In genomic region chr4:184255361-184255760, GRCh38 we compare ENCODE assay signal across 24 cellular contexts. TPM values are rescaled to one million over a fixed set of nuclear protein-coding genes. Genes with fewer than 3 reads are reported as not detected.
DNase-seq lines count a peak whose midpoint lies in the region; ATAC-seq, FAIRE-seq and TF ChIP-seq lines count a peak whose summit lies in the region.
"Had no signal": no experiment of that assay in that cellular context is flagged by ENCODE, and none has a peak within 500 bp of the region (broad histone marks: within the 10 kb centered on the region; RNA-seq: fewer than 3 reads in every experiment).

No MANE protein-coding gene starts in this region.

- H3K4me2 ChIP-seq in HepG2 (ENCODE audit: low read depth, low read length) (no peak overlapping the region), OCI-LY7 (ENCODE audit: low read length) (no peak overlapping the region)

- H4K20me1 ChIP-seq in HepG2 (ENCODE audit: insufficient read depth, low read length) (no peaks in the 10 kb centered on the region), OCI-LY7 (ENCODE audit: insufficient read depth, low read length) (no peaks in the 10 kb centered on the region)

- H3K27ac ChIP-seq in HepG2 (ENCODE audit: extremely low read length, insufficient read depth, low read length) (no peak overlapping the region), right lobe of liver (no peak overlapping the region), OCI-LY7 (ENCODE audit: low read depth, low read length, poor library complexity, severe bottlenecking) (no peak overlapping the region)
- H3K27ac ChIP-seq: coronary artery, lower lobe of right lung, psoas muscle, transverse colon had no signal

- CTCF ChIA-PET in HepG2 (lab: Yijun Ruan, JAX; ENCODE audit: low intra/inter-chr PET ratio, low total read pairs), result no interaction called here
- CTCF ChIA-PET in OCI-LY7 (lab: Charles Lee; ENCODE audit: unreplicated experiment), result no interaction called here

- TF ChIP-seq RAD21 in HepG2 (CRISPR knock-in tag; IDR thresholded peaks at IDR 0.05), result no peak

- no peak overlapping the region for H2AFZ ChIP-seq in HepG2 (ENCODE audit: low read length)
- peak overlapping the region; percentile 62 for H2AFZ ChIP-seq in neuron (ENCODE audit: low read depth, low read length)
- H2AFZ ChIP-seq in OCI-LY7 (ENCODE audit: low read length), result no peak overlapping the region

- intact Hi-C loops in HepG2 (cut with micrococcal nuclease; ENCODE audit: unreplicated experiment), result no loop called here
- intact Hi-C loops in right lobe of liver (cut with DNase I), result loop anchor here in 1 of 2 donors (10.0 kb wide), 1 partner anchor 91 kb away; no protein-coding TSS in a partner anchor
- intact Hi-C loops in head of caudate nucleus (cut with DNase I), result no loop called here
- intact Hi-C loops in OCI-LY7 (cut with micrococcal nuclease; ENCODE audit: unreplicated experiment), result no loop called here

- WGBS in HepG2 (ENCODE audit: low lambda C conversion rate), result no CpG with 5 or more reads among the region's 4 CpGs
- whole genome bisulfite sequencing in right lobe of liver (ENCODE audit: insufficient coverage, low coverage, low lambda C conversion rate, missing lambda C conversion rate), result no CpG with 5 or more reads among the region's 4 CpGs

- in situ Hi-C loops in HepG2 (cut with HindIII; ENCODE audit: extremely low pct_ligation_motif_present, low pct_unique_long_range_greater_than_20kb), result no loop called here

- H3K79me2 ChIP-seq in HepG2 (ENCODE audit: insufficient read depth, low read length) (no peaks in the 10 kb centered on the region), OCI-LY7 (ENCODE audit: insufficient read depth, low read depth, low read length) (no peaks in the 10 kb centered on the region)

- H3K9me2 ChIP-seq in OCI-LY7 (ENCODE audit: insufficient read depth, low read length), result no peaks in the 10 kb centered on the region

- H3K36me3 ChIP-seq in HepG2 (replicated peaks in 1 of 2; ENCODE audit: control insufficient read depth in 1 of 2, insufficient read depth in 2 of 2, low read length in 2 of 2) (no peaks in the 10 kb centered on the region), right lobe of liver (no peaks in the 10 kb centered on the region), neuron (ENCODE audit: insufficient read depth, low read length) (no peaks in the 10 kb centered on the region), OCI-LY7 (ENCODE audit: insufficient read depth, low read length) (no peaks in the 10 kb centered on the region)
- H3K36me3 ChIP-seq: lower lobe of right lung, transverse colon had no signal

- DNase-seq in HepG2 (ENCODE audit: low spot score) (no peak), right lobe of liver (no peak), head of caudate nucleus (peak; percentile 14 to 84 (median 62)), DMS153 (lab: John Stamatoyannopoulos, UW) (no peak), OCI-LY7 (ENCODE audit: low spot score) (no peak)
- DNase-seq: ACHN; activated CD4-positive, alpha-beta T cell treated with anti-CD3 and anti-CD28 coated beads, Interleukin-2, amount 10 ng/mL, durations not matched to agents 7 days and 5 days; activated naive CD4-positive, alpha-beta T cell treated with Interleukin-2 at 50 U/mL for 16 hours; activated T-cell treated with anti-CD3 and anti-CD28 coated beads for 4 hours; CD4-positive, CD25-positive, alpha-beta regulatory T cell; DMS79 treated with DMSO at 0.1 percent for 48 hours; GOT3; lower lobe of right lung; psoas muscle; stimulated activated CD4-positive, alpha-beta T cell treated with anti-CD3 and anti-CD28 coated beads, Interleukin-12 subunit alpha, Interleukin-12 subunit beta, amount 100 ng/mL, for 4 hours; transverse colon had no signal

- H3K27me3 ChIP-seq in HepG2 (ENCODE audit: control insufficient read depth in 1 of 2, insufficient read depth in 2 of 2, low read length in 2 of 2) (peaks cover 3 to 18% of the 10 kb centered on the region in 2 experiments; a peak in 2 of 5 replicates), right lobe of liver (no peaks in the 10 kb centered on the region), neuron (ENCODE audit: insufficient read depth, low read length) (no peaks in the 10 kb centered on the region)
- H3K27me3 ChIP-seq: transverse colon had no signal

- peak; percentile 60 for ATAC-seq in HepG2
- ATAC-seq in right lobe of liver, result no peak
- no peak for ATAC-seq in GM21825 (IDR thresholded peaks at IDR 0.05; ENCODE audit: unreplicated experiment)
- ATAC-seq in GM18861 (IDR thresholded peaks at IDR 0.05; ENCODE audit: unreplicated experiment), result no peak
- ATAC-seq: lower lobe of right lung; psoas muscle; stimulated activated effector memory CD8-positive, alpha-beta T cell treated with anti-CD3 and anti-CD28 coated beads, Interleukin-12 subunit alpha, Interleukin-12 subunit beta, amount 100 ng/mL, for 72 hours had no signal

- BruUV-seq in HepG2 (replicated peaks; lab: Mats Ljungman, UMichigan) (no TSS peak), OCI-LY7 (replicated peaks; lab: Mats Ljungman, UMichigan) (no TSS peak)

- FAIRE-seq in HepG2 (lab: Jason Lieb, UNC), result no peak
- FAIRE-seq: RCC 7860 had no signal

- no peaks in the 10 kb centered on the region for H3K9me3 ChIP-seq in HepG2 (ENCODE audit: low read length)
- no peaks in the 10 kb centered on the region for H3K9me3 ChIP-seq in right lobe of liver
- no peaks in the 10 kb centered on the region for H3K9me3 ChIP-seq in neuron (ENCODE audit: low read length)
- H3K9me3 ChIP-seq in OCI-LY7 (ENCODE audit: low read length), result no peaks in the 10 kb centered on the region
- H3K9me3 ChIP-seq: lower lobe of right lung, psoas muscle, transverse colon had no signal

- H3K4me1 ChIP-seq in HepG2 (ENCODE audit: insufficient read depth, low read length) (no peaks in the 10 kb centered on the region), right lobe of liver (no peaks in the 10 kb centered on the region), neuron (ENCODE audit: insufficient read depth, low read length) (peaks cover 4% of the 10 kb centered on the region), OCI-LY7 (ENCODE audit: insufficient read depth, low read length, poor library complexity, severe bottlenecking) (no peaks in the 10 kb centered on the region)
- H3K4me1 ChIP-seq: lower lobe of right lung, psoas muscle, transverse colon had no signal

- H3K9ac ChIP-seq in HepG2 (ENCODE audit: insufficient read depth, low read depth, low read length), result no peak overlapping the region

- no peak for TF ChIP-seq POLR2A in HepG2 (IDR thresholded peaks at IDR 0.05; ENCODE audit: insufficient read depth in 1 of 2, low read depth in 2 of 2, low read length in 2 of 2)
- TF ChIP-seq POLR2A in right lobe of liver (IDR thresholded peaks at IDR 0.05), result no peak

- TF ChIP-seq EP300 in HepG2 (IDR thresholded peaks at IDR 0.05; ENCODE audit: low read depth in 2 of 2, low read length in 2 of 2) (no peak), HepG2 (CRISPR knock-in tag; IDR thresholded peaks at IDR 0.05; ENCODE audit: borderline replicate concordance) (no peak)

- H3K4me3 ChIP-seq in HepG2 (replicated peaks in 1 of 3; ENCODE audit: insufficient read depth in 1 of 3, low read depth in 2 of 3, low read length in 3 of 3), result no peak overlapping the region
- H3K4me3 ChIP-seq in right lobe of liver, result no peak overlapping the region
- H3K4me3 ChIP-seq in neuron (ENCODE audit: low read length), result no peak overlapping the region
- no peak overlapping the region for H3K4me3 ChIP-seq in OCI-LY7 (ENCODE audit: low read depth, low read length, poor library complexity, severe bottlenecking)
- H3K4me3 ChIP-seq: coronary artery, lower lobe of right lung, psoas muscle, transverse colon had no signal

- TF ChIP-seq CTCF in HepG2 (CRISPR knock-in tag; IDR thresholded peaks at IDR 0.05) (no peak), right lobe of liver (IDR thresholded peaks at IDR 0.05) (no peak), OCI-LY7 (conservative IDR thresholded peaks at IDR 0.05; ENCODE audit: low read length) (no peak)

- POLR2A ChIA-PET in HepG2 (lab: Yijun Ruan, JAX), result no interaction called here
- POLR2A ChIA-PET in OCI-LY7 (lab: Charles Lee), result no interaction called here

TF ChIP-seq in HepG2, 621 proteins besides CTCF, POLR2A, EP300 and RAD21 (continues in another document):
- TF ChIP-seq ZNF790 (CRISPR knock-in tag; IDR thresholded peaks at IDR 0.05; ENCODE audit: borderline replicate concordance), result no peak

RNA-seq across cellular contexts. Expression of gene ENPP6, which starts 37.7 kb away (rescaled TPM):
- total RNA-seq in HepG2 (2016; rRNA removed; fragmentation: Illumina TruSeq; extraction: Trizol), result not detected in 2 replicates
- not detected in 2 replicates for total RNA-seq in HepG2 (2016; cell fraction: cytosol; rRNA removed; fragmentation: Illumina TruSeq; extraction: Trizol; ENCODE audit: low read depth)
- total RNA-seq in HepG2 (2016; cell fraction: insoluble cytoplasmic fraction; rRNA removed; fragmentation: Illumina TruSeq; extraction: Trizol), result not detected in 2 replicates
- total RNA-seq in HepG2 (2016; cell fraction: membrane; rRNA removed; fragmentation: Illumina TruSeq; extraction: Trizol), result not detected in 2 replicates
- not detected in 2 replicates for total RNA-seq in HepG2 (2016; cell fraction: nucleus; rRNA removed; fragmentation: Illumina TruSeq; extraction: Trizol)
- not detected in 2 replicates for polyA plus RNA-seq in HepG2 (2011; rRNA removed)
- polyA plus RNA-seq in HepG2 (2011; cell fraction: cytosol; rRNA removed), result 0.03 TPM in 1 of 2 replicates, not detected in the other
- polyA plus RNA-seq in HepG2 (2011; cell fraction: nucleus; rRNA removed), result not detected in 2 replicates
- polyA plus RNA-seq in HepG2 (2012), result not detected in 2 replicates
- not detected in 2 replicates for polyA plus RNA-seq in HepG2 (2016; cell fraction: cytosol; fragmentation: Illumina TruSeq; extraction: Trizol; ENCODE audit: low read depth)
- polyA plus RNA-seq in HepG2 (2016; cell fraction: insoluble cytoplasmic fraction; fragmentation: Illumina TruSeq; extraction: Trizol; ENCODE audit: low read depth), result not detected in 2 replicates
- not detected in 2 replicates for polyA plus RNA-seq in HepG2 (2016; cell fraction: membrane; fragmentation: Illumina TruSeq; extraction: Trizol; ENCODE audit: low read depth)
- polyA plus RNA-seq in HepG2 (2016; cell fraction: nucleus; fragmentation: Illumina TruSeq; extraction: Trizol; ENCODE audit: insufficient read depth, low read depth), result not detected in 2 replicates
- not detected in 2 replicates for polyA minus RNA-seq in HepG2 (2011; rRNA and poly(A)+ RNA removed; ENCODE audit: low replicate concordance)
- not detected in 2 replicates for polyA minus RNA-seq in HepG2 (2011; cell fraction: cytosol; rRNA and poly(A)+ RNA removed)
- polyA minus RNA-seq in HepG2 (2011; cell fraction: nucleus; rRNA and poly(A)+ RNA removed), result not detected in 2 replicates
- total RNA-seq in right lobe of liver, result under 1 TPM in 2 of 6 experiments, not detected in 4; 0.06 to 0.42 TPM
- not detected in 2 replicates for total RNA-seq in OCI-LY7 (2014; rRNA removed; shearing (Covaris generic))
- total RNA-seq in OCI-LY7 (2022), result not detected in 2 replicates
- total RNA-seq: CD4-positive, CD25-positive, alpha-beta regulatory T cell; fibroblast of villous mesenchyme; myocyte had no signal
- polyA plus RNA-seq: CD4-positive, CD25-positive, alpha-beta regulatory T cell had no signal

Comparison
In these comparisons a context has a peak if more than half of its experiments do, and no peak if none do; other contexts are left out.
1. DNase-seq: peak in head of caudate nucleus (42 of 42); none in HepG2 (single experiment), right lobe of liver (0 of 3), DMS153 (single experiment) and OCI-LY7 (single experiment).